20 cellular contexts compared by ENCODE assay signal in genomic region chr12:93880853-93881522, GRCh38.
DNase-seq lines count a peak whose midpoint lies in the region; ATAC-seq and TF ChIP-seq lines count a peak whose summit lies in the region.
"Had no signal": no experiment of that assay in that cellular context is flagged by ENCODE, and none has a peak within 500 bp of the region (broad histone marks: within the 10 kb centered on the region; RNA-seq: fewer than 3 reads in every experiment).

No MANE protein-coding gene starts in this region.

- H3K36me3 ChIP-seq in neural cell (ENCODE audit: insufficient read depth, low read length) = no peaks in the 10 kb centered on the region
- H3K36me3 ChIP-seq: BE2C, MG63 had no signal

- no peaks in the 10 kb centered on the region for H3K9me3 ChIP-seq in neural cell (ENCODE audit: low read length)
- H3K9me3 ChIP-seq: BE2C had no signal

- H3K4me3 Mint-ChIP-seq in activated CD4-positive, alpha-beta T cell treated with anti-CD3 and anti-CD28 coated beads, Interleukin-2, amount 10 ng/mL, durations not matched to agents 24 days and 14 days = peak overlapping the region; percentile 66
- H3K4me3 Mint-ChIP-seq in activated naive CD8-positive, alpha-beta T cell treated with anti-CD3 and anti-CD28 coated beads, Interleukin-2, amount 50 U/mL, for 24 hours = no peak overlapping the region
- H3K4me3 Mint-ChIP-seq in stimulated activated naive CD8-positive, alpha-beta T cell treated with anti-CD3 and anti-CD28 coated beads, Interleukin-15, amount 100 ng/mL, for 72 hours = no peak overlapping the region

- H3K79me2 ChIP-seq in neural cell (replicated peaks; ENCODE audit: insufficient read depth, low read length) = no peaks in the 10 kb centered on the region

- no peaks in the 10 kb centered on the region for H3K27me3 ChIP-seq in neural cell (ENCODE audit: insufficient read depth, low read depth, low read length)
- H3K27me3 ChIP-seq: BE2C, MG63 had no signal

- H3K9ac ChIP-seq in neural cell (ENCODE audit: low read length) = no peak overlapping the region

- no peak for ATAC-seq in activated naive CD8-positive, alpha-beta T cell treated with anti-CD3 and anti-CD28 coated beads, Interleukin-2, amount 50 U/mL, for 24 hours
- ATAC-seq in stimulated activated naive CD8-positive, alpha-beta T cell treated with anti-CD3 and anti-CD28 coated beads, Interleukin-15, amount 100 ng/mL, for 72 hours = no peak
- ATAC-seq: Right ventricle myocardium inferior had no signal

- peaks cover 22% of the 10 kb centered on the region for H3K9me3 Mint-ChIP-seq in activated CD4-positive, alpha-beta T cell treated with anti-CD3 and anti-CD28 coated beads, Interleukin-2, amount 10 ng/mL, durations not matched to agents 24 days and 14 days
- H3K9me3 Mint-ChIP-seq in activated naive CD8-positive, alpha-beta T cell treated with anti-CD3 and anti-CD28 coated beads, Interleukin-2, amount 50 U/mL, for 24 hours = peaks cover 10% of the 10 kb centered on the region
- H3K9me3 Mint-ChIP-seq in stimulated activated naive CD8-positive, alpha-beta T cell treated with anti-CD3 and anti-CD28 coated beads, Interleukin-15, amount 100 ng/mL, for 72 hours = peaks cover 14 to 22% of the 10 kb centered on the region in 2 donors

- H4K20me1 ChIP-seq in neural cell (ENCODE audit: insufficient read depth) = no peaks in the 10 kb centered on the region

- H2AFZ ChIP-seq in neural cell (ENCODE audit: low read depth, low read length) = no peak overlapping the region

- H3K4me3 ChIP-seq in Jurkat, Clone E6-1 (ENCODE audit: low read length) = no peak overlapping the region
- no peak overlapping the region for H3K4me3 ChIP-seq in neural cell (ENCODE audit: low read length)
- H3K4me3 ChIP-seq: MG63 had no signal

- H3K4me2 ChIP-seq in neural cell (ENCODE audit: low read length) = no peak overlapping the region

- H3K9me2 ChIP-seq in neural cell (ENCODE audit: insufficient read depth, low read length) = no peaks in the 10 kb centered on the region

- H3K36me3 Mint-ChIP-seq in activated CD4-positive, alpha-beta T cell treated with anti-CD3 and anti-CD28 coated beads, Interleukin-2, amount 10 ng/mL, durations not matched to agents 24 days and 14 days (ENCODE audit: low read depth) = peaks cover 9% of the 10 kb centered on the region
- H3K36me3 Mint-ChIP-seq in activated naive CD8-positive, alpha-beta T cell treated with anti-CD3 and anti-CD28 coated beads, Interleukin-2, amount 50 U/mL, for 24 hours (ENCODE audit: low read depth) = peaks cover 2% of the 10 kb centered on the region

- intact Hi-C loops in activated CD4-positive, alpha-beta T cell treated with anti-CD3 and anti-CD28 coated beads, Interleukin-2, amount 10 ng/mL, durations not matched to agents 24 days and 14 days (cut with micrococcal nuclease) = loop anchor here (2.0 to 10.0 kb wide), 3 partner anchors 34 to 224 kb away; no protein-coding TSS in a partner anchor

- H3K27ac Mint-ChIP-seq in activated CD4-positive, alpha-beta T cell treated with anti-CD3 and anti-CD28 coated beads, Interleukin-2, amount 10 ng/mL, durations not matched to agents 24 days and 14 days = peak overlapping the region; percentile 87
- H3K27ac Mint-ChIP-seq in activated naive CD8-positive, alpha-beta T cell treated with anti-CD3 and anti-CD28 coated beads, Interleukin-2, amount 50 U/mL, for 24 hours = peak overlapping the region; percentile 6
- no peak overlapping the region for H3K27ac Mint-ChIP-seq in stimulated activated naive CD8-positive, alpha-beta T cell treated with anti-CD3 and anti-CD28 coated beads, Interleukin-15, amount 100 ng/mL, for 72 hours

- no peaks in the 10 kb centered on the region for H3F3A ChIP-seq in neural cell (ENCODE audit: insufficient read depth, low read length, poor library complexity, severe bottlenecking)

- no peaks in the 10 kb centered on the region for H3K27me3 Mint-ChIP-seq in activated CD4-positive, alpha-beta T cell treated with anti-CD3 and anti-CD28 coated beads, Interleukin-2, amount 10 ng/mL, durations not matched to agents 24 days and 14 days
- no peaks in the 10 kb centered on the region for H3K27me3 Mint-ChIP-seq in activated naive CD8-positive, alpha-beta T cell treated with anti-CD3 and anti-CD28 coated beads, Interleukin-2, amount 50 U/mL, for 24 hours
- H3K27me3 Mint-ChIP-seq in stimulated activated naive CD8-positive, alpha-beta T cell treated with anti-CD3 and anti-CD28 coated beads, Interleukin-15, amount 100 ng/mL, for 72 hours = no peaks in the 10 kb centered on the region

- DNase-seq in activated CD4-positive, alpha-beta T cell treated with anti-CD3 and anti-CD28 coated beads, Interleukin-2, amount 10 ng/mL, durations not matched to agents 24 days and 14 days = peak; percentile 81
- DNase-seq in activated CD4-positive, alpha-beta T cell treated with anti-CD3 and anti-CD28 coated beads, Interleukin-2, amount 50 U/mL, for 48 hours = no peak
- DNase-seq in Jurkat, Clone E6-1 (ENCODE audit: low read depth, low spot score) = peak; percentile 15
- no peak for DNase-seq in activated naive CD8-positive, alpha-beta T cell treated with anti-CD3 and anti-CD28 coated beads, Interleukin-2, amount 50 U/mL, for 24 hours
- DNase-seq in stimulated activated naive CD8-positive, alpha-beta T cell treated with anti-CD3 and anti-CD28 coated beads, Interleukin-15, amount 100 ng/mL, for 72 hours = no peak
- DNase-seq in NK-92 (lab: John Stamatoyannopoulos, UW; ENCODE audit: unreplicated experiment) = no peak
- no peak for DNase-seq in NCI-H2081 treated with DMSO at 0.1 percent for 48 hours (lab: John Stamatoyannopoulos, UW)
- DNase-seq: BE2C; Calu3; dermis blood vessel endothelial cell; foreskin fibroblast; MG63; NCI-H1436; NCI-H524 treated with DMSO at 0.1 percent for 48 hours; stimulated activated CD4-positive, alpha-beta T cell treated with anti-CD3 and anti-CD28 coated beads, Interleukin-4, amount 100 ng/mL, for 4 hours; substantia nigra had no signal

- no peak overlapping the region for H3K27ac ChIP-seq in neural cell (ENCODE audit: low read length)
- H3K27ac ChIP-seq: epithelial cell of prostate, HL-60 had no signal

- H3K4me1 Mint-ChIP-seq in activated CD4-positive, alpha-beta T cell treated with anti-CD3 and anti-CD28 coated beads, Interleukin-2, amount 10 ng/mL, durations not matched to agents 24 days and 14 days = peaks cover 31% of the 10 kb centered on the region
- H3K4me1 Mint-ChIP-seq in activated naive CD8-positive, alpha-beta T cell treated with anti-CD3 and anti-CD28 coated beads, Interleukin-2, amount 50 U/mL, for 24 hours = peaks cover 6% of the 10 kb centered on the region
- peaks cover 11% of the 10 kb centered on the region for H3K4me1 Mint-ChIP-seq in stimulated activated naive CD8-positive, alpha-beta T cell treated with anti-CD3 and anti-CD28 coated beads, Interleukin-15, amount 100 ng/mL, for 72 hours

- no peak for TF ChIP-seq CTCF in neural cell (IDR thresholded peaks at IDR 0.05; ENCODE audit: poor library complexity, severe bottlenecking)

- TF ChIP-seq RAD21 in neural cell (conservative IDR thresholded peaks at IDR 0.05) = no peak

- TF ChIP-seq EP300 in neural cell (conservative IDR thresholded peaks at IDR 0.05; ENCODE audit: poor library complexity, severe bottlenecking) = peak; percentile 21

TF ChIP-seq in neural cell, 6 proteins besides CTCF, POLR2A, EP300 and RAD21:
- TF ChIP-seq MXI1 (conservative IDR thresholded peaks at IDR 0.05; ENCODE audit: poor library complexity, severe bottlenecking) (no peak), REST (IDR thresholded peaks at IDR 0.05; ENCODE audit: borderline replicate concordance) (no peak), POLR2AphosphoS5 (IDR thresholded peaks at IDR 0.05) (no peak), SMC3 (conservative IDR thresholded peaks at IDR 0.05; ENCODE audit: poor library complexity) (no peak), EZH2 (IDR thresholded peaks at IDR 0.05; ENCODE audit: borderline replicate concordance, insufficient read depth, low read length, poor library complexity, severe bottlenecking) (no peak), TAF1 (IDR thresholded peaks at IDR 0.05; ENCODE audit: low read depth) (no peak)
TF ChIP-seq in neural cell: peak in this region for 0.

Comparison
In these comparisons a context has a peak if more than half of its experiments do, and no peak if none do; other contexts are left out.
1. DNase-seq: peak in activated CD4-positive, alpha-beta T cell treated with anti-CD3 and anti-CD28 coated beads, Interleukin-2, amount 10 ng/mL, durations not matched to agents 24 days and 14 days (single experiment) and Jurkat, Clone E6-1 (single experiment); none in activated CD4-positive, alpha-beta T cell treated with anti-CD3 and anti-CD28 coated beads, Interleukin-2, amount 50 U/mL, for 48 hours (0 of 2), activated naive CD8-positive, alpha-beta T cell treated with anti-CD3 and anti-CD28 coated beads, Interleukin-2, amount 50 U/mL, for 24 hours (single experiment), stimulated activated naive CD8-positive, alpha-beta T cell treated with anti-CD3 and anti-CD28 coated beads, Interleukin-15, amount 100 ng/mL, for 72 hours (0 of 2), NK-92 (single experiment) and NCI-H2081 treated with DMSO at 0.1 percent for 48 hours (single experiment).
2. H3K27ac Mint-ChIP-seq: peak in activated CD4-positive, alpha-beta T cell treated with anti-CD3 and anti-CD28 coated beads, Interleukin-2, amount 10 ng/mL, durations not matched to agents 24 days and 14 days (single experiment) and activated naive CD8-positive, alpha-beta T cell treated with anti-CD3 and anti-CD28 coated beads, Interleukin-2, amount 50 U/mL, for 24 hours (single experiment); none in stimulated activated naive CD8-positive, alpha-beta T cell treated with anti-CD3 and anti-CD28 coated beads, Interleukin-15, amount 100 ng/mL, for 72 hours (0 of 2).